Comparison of ENCODE assay signal across 23 cellular contexts in genomic region chr9:126543490-126543889, GRCh38.
"Had no signal": no experiment of that assay in that cellular context is flagged by ENCODE, and none has a peak within 500 bp of the region (broad histone marks: within the 10 kb centered on the region; RNA-seq: fewer than 3 reads in every experiment).

No MANE protein-coding gene starts in this region.

- H3K4me1 Mint-ChIP-seq: immature natural killer cell; mesothelial cell of epicardium; naive thymus-derived CD8-positive, alpha-beta T cell had no signal

- H3K79me2 ChIP-seq: hepatocyte had no signal

- H3K27ac Mint-ChIP-seq: immature natural killer cell; mesothelial cell of epicardium; naive thymus-derived CD8-positive, alpha-beta T cell had no signal

- H3K4me3 ChIP-seq: coronary artery, dorsolateral prefrontal cortex, esophagus muscularis mucosa, gastroesophageal sphincter, heart left ventricle, hepatocyte, left lung, lower lobe of right lung, mucosa of descending colon had no signal

- H3K36me3 Mint-ChIP-seq: immature natural killer cell; mesothelial cell of epicardium; naive B cell; naive thymus-derived CD8-positive, alpha-beta T cell had no signal

- H2AFZ ChIP-seq: hepatocyte had no signal

- H3K4me3 Mint-ChIP-seq: immature natural killer cell; mesothelial cell of epicardium; naive thymus-derived CD8-positive, alpha-beta T cell had no signal

- H3K9me3 ChIP-seq: esophagus muscularis mucosa, gastroesophageal sphincter, heart left ventricle, left lung, lower lobe of right lung, mucosa of descending colon had no signal

- H3K9me3 Mint-ChIP-seq: immature natural killer cell; naive B cell; naive thymus-derived CD8-positive, alpha-beta T cell had no signal

- H3K36me3 ChIP-seq: esophagus muscularis mucosa, gastroesophageal sphincter, heart left ventricle, left lung, lower lobe of right lung had no signal

- H3K27ac ChIP-seq: coronary artery, dorsolateral prefrontal cortex, esophagus muscularis mucosa, foreskin keratinocyte, gastroesophageal sphincter, heart left ventricle, hepatocyte, left lung, lower lobe of right lung had no signal

- FAIRE-seq: endothelial cell of umbilical vein had no signal

- H3K27me3 ChIP-seq: hepatocyte had no signal

- DNase-seq: dermis blood vessel endothelial cell; effector CD4-positive, alpha-beta T cell; effector memory CD4-positive, alpha-beta T cell; foreskin keratinocyte; heart left ventricle; hypothalamus; immature natural killer cell; islet precursor cell; left cardiac atrium; left lung; left ventricle myocardium superior; mesenchymal stem cell; mucosa of descending colon; naive B cell; naive thymus-derived CD8-positive, alpha-beta T cell had no signal

- ATAC-seq: foreskin keratinocyte; gastroesophageal sphincter; heart left ventricle; left cardiac atrium; left lung; left ventricle myocardium superior; lower lobe of right lung; mucosa of descending colon; naive thymus-derived CD8-positive, alpha-beta T cell had no signal

- H3K4me1 ChIP-seq: esophagus muscularis mucosa, foreskin keratinocyte, gastroesophageal sphincter, heart left ventricle, left lung, lower lobe of right lung had no signal

- H3K4me2 ChIP-seq: hepatocyte had no signal
